ENCODE assay signal across 8 cellular contexts in genomic region chr3:171460226-171461086, GRCh38. TPM values are rescaled to one million over a fixed set of nuclear protein-coding genes. Genes with fewer than 3 reads are reported as not detected.
DNase-seq lines count a peak whose midpoint lies in the region; ATAC-seq and TF ChIP-seq lines count a peak whose summit lies in the region.

Gene TNIK (minus strand): TSS chr3:171460405. CDS start chr3:171460063, 342 bp downstream.

- POLR2A ChIA-PET in activated CD4-positive, alpha-beta T cell treated with anti-CD3 and anti-CD28 coated beads for 36 hours (lab: Charles Lee), result interaction anchor here (0.6 to 1.0 kb wide), 5 partner anchors 129 to 587 kb away, joined by 3 to 5 read pairs (median 3); no protein-coding TSS in a partner anchor

- H3K9me3 Mint-ChIP-seq in activated CD4-positive, alpha-beta T cell treated with anti-CD3 and anti-CD28 coated beads for 36 hours (ENCODE audit: low read depth), result no peaks in the 10 kb centered on the region

- peak; percentile 77 for DNase-seq in AG10803 (ENCODE audit: low read depth)
- DNase-seq in NCI-H446 (lab: John Stamatoyannopoulos, UW), result peak; percentile 88 to 96
- DNase-seq in activated CD4-positive, alpha-beta T cell treated with anti-CD3 and anti-CD28 coated beads for 36 hours, result peak; percentile 96
- peak; percentile 95 for DNase-seq in choroid plexus epithelial cell (ENCODE audit: low read depth)
- DNase-seq in left colon, result peak; percentile 97 to 98
- peak; percentile 88 to 91 for DNase-seq in stimulated activated CD4-positive, alpha-beta T cell treated with anti-CD3 and anti-CD28 coated beads, Interleukin-1b, Interleukin-23, amount 100 ng/mL, for 4 hours (ENCODE audit: low read depth in 2 of 2)

- H3K27ac Mint-ChIP-seq in activated CD4-positive, alpha-beta T cell treated with anti-CD3 and anti-CD28 coated beads for 36 hours, result peak within 1 kb of the TSS; percentile 95

- H3K4me3 ChIP-seq in AG10803 (ENCODE audit: low read length) (peak within 1 kb of the TSS; percentile 83), choroid plexus epithelial cell (ENCODE audit: low read depth, low read length) (peak within 1 kb of the TSS; percentile 84)

- TF ChIP-seq CTCF in AG10803 (conservative IDR thresholded peaks at IDR 0.05; ENCODE audit: low read length) (peak; percentile 38), choroid plexus epithelial cell (conservative IDR thresholded peaks at IDR 0.05; ENCODE audit: low read depth, low read length) (peak; percentile 38)

- CTCF ChIA-PET in activated CD4-positive, alpha-beta T cell treated with anti-CD3 and anti-CD28 coated beads for 36 hours (lab: Charles Lee), result interaction anchor here (0.6 to 2.0 kb wide), 11 partner anchors 9 to 271 kb away, joined by 3 to 7 read pairs (median 4); no protein-coding TSS in a partner anchor

- peaks cover 36% of the 10 kb centered on the region for H3K4me1 Mint-ChIP-seq in activated CD4-positive, alpha-beta T cell treated with anti-CD3 and anti-CD28 coated beads for 36 hours

- H3K27me3 Mint-ChIP-seq in activated CD4-positive, alpha-beta T cell treated with anti-CD3 and anti-CD28 coated beads for 36 hours, result no peaks in the 10 kb centered on the region

- intact Hi-C loops in activated CD4-positive, alpha-beta T cell treated with anti-CD3 and anti-CD28 coated beads for 36 hours (cut with DNase I, micrococcal nuclease), result loop anchor here (1.0 to 10.0 kb wide), 12 partner anchors 20 to 1106 kb away; partner anchors contain the start of genes EIF5A2 (in 1 of the 2), RPL22L1 (in 1 of the 2) and SKIL (in 1 of the 2)
- intact Hi-C loops in left colon (cut with DNase I, micrococcal nuclease), result loop anchor here in 1 of 2 donors (5.0 kb wide), 1 partner anchor 273 kb away; no protein-coding TSS in a partner anchor

- H3K4me3 Mint-ChIP-seq in activated CD4-positive, alpha-beta T cell treated with anti-CD3 and anti-CD28 coated beads for 36 hours, result peak within 1 kb of the TSS; percentile 94

- ATAC-seq in GM18909 (IDR thresholded peaks at IDR 0.05; ENCODE audit: poor library complexity, unreplicated experiment) (peak; percentile 74), HG03159 (IDR thresholded peaks at IDR 0.05; ENCODE audit: unreplicated experiment) (peak; percentile 75), left colon (peak; percentile 85)
- ATAC-seq in activated CD4-positive, alpha-beta T cell treated with anti-CD3 and anti-CD28 coated beads for 36 hours, result peak; percentile 82

- peaks cover 3% of the 10 kb centered on the region for H3K36me3 Mint-ChIP-seq in activated CD4-positive, alpha-beta T cell treated with anti-CD3 and anti-CD28 coated beads for 36 hours (ENCODE audit: low read depth)

RNA-seq across cellular contexts. Expression of gene TNIK, which starts in this region (rescaled TPM):
- total RNA-seq in activated CD4-positive, alpha-beta T cell treated with anti-CD3 and anti-CD28 coated beads for 36 hours, result 10 to 100 TPM; 28.8 to 34.2 TPM
- total RNA-seq in left colon, result 10 to 100 TPM; 30.5 to 32.1 TPM

Comparison
In these comparisons a context has a peak if more than half of its experiments do, and no peak if none do; other contexts are left out.
1. Peak in every context shown above with its lines: DNase-seq, ATAC-seq and H3K4me3 ChIP-seq.